22 cellular contexts compared by ENCODE assay signal in genomic region chr1:183905497-183905896, GRCh38.
DNase-seq lines count a peak whose midpoint lies in the region; ATAC-seq and TF ChIP-seq lines count a peak whose summit lies in the region.
"Had no signal": no experiment of that assay in that cellular context is flagged by ENCODE, and none has a peak within 500 bp of the region (broad histone marks: within the 10 kb centered on the region; RNA-seq: fewer than 3 reads in every experiment).

No MANE protein-coding gene starts in this region.

- no peaks in the 10 kb centered on the region for H3K27me3 ChIP-seq in left ventricle myocardium inferior (ENCODE audit: low read depth)
- no peaks in the 10 kb centered on the region for H3K27me3 ChIP-seq in thyroid gland
- no peaks in the 10 kb centered on the region for H3K27me3 ChIP-seq in gastroesophageal sphincter
- H3K27me3 ChIP-seq: BLaER1, SJCRH30 had no signal

- WGBS in thyroid gland, 2 donors, result 76 to 81% methylated on average over 5 of the region's 5 CpGs
- WGBS in gastroesophageal sphincter (ENCODE audit: low coverage in 1 of 2), 2 donors, result 85 to 92% methylated on average over 5 of the region's 5 CpGs

- no peak for TF ChIP-seq CTCF in left ventricle myocardium inferior (IDR thresholded peaks at IDR 0.05; ENCODE audit: borderline replicate concordance)
- no peak for TF ChIP-seq CTCF in thyroid gland (IDR thresholded peaks at IDR 0.05)
- no peak for TF ChIP-seq CTCF in gastroesophageal sphincter (IDR thresholded peaks at IDR 0.05)

- H3K27ac ChIP-seq in left ventricle myocardium inferior (replicated peaks), result peak overlapping the region; percentile 45
- no peak overlapping the region for H3K27ac ChIP-seq in thyroid gland
- no peak overlapping the region for H3K27ac ChIP-seq in gastroesophageal sphincter
- H3K27ac ChIP-seq: BLaER1, HL-60, SJCRH30 had no signal

- ATAC-seq in GM19452 (IDR thresholded peaks at IDR 0.05; ENCODE audit: unreplicated experiment) (no peak), gastroesophageal sphincter (no peak), GM19463 (IDR thresholded peaks at IDR 0.05; ENCODE audit: unreplicated experiment) (no peak)
- ATAC-seq: SK-N-SH treated with all-trans-retinoic acid at 6 μM for 48 hours had no signal

- H3K36me3 ChIP-seq in left ventricle myocardium inferior, result peaks cover 71% of the 10 kb centered on the region
- peaks cover 0 to 6% of the 10 kb centered on the region in 2 donors for H3K36me3 ChIP-seq in thyroid gland
- H3K36me3 ChIP-seq in gastroesophageal sphincter, result peaks cover 11 to 85% of the 10 kb centered on the region in 2 donors
- H3K36me3 ChIP-seq: SJCRH30 had no signal

- no peak for TF ChIP-seq POLR2A in thyroid gland (IDR thresholded peaks at IDR 0.05)
- no peak for TF ChIP-seq POLR2A in gastroesophageal sphincter (IDR thresholded peaks at IDR 0.05)

- H3K4me3 ChIP-seq in left ventricle myocardium inferior (no peak overlapping the region), thyroid gland (replicated peaks in 1 of 3) (no peak overlapping the region), gastroesophageal sphincter (no peak overlapping the region)
- H3K4me3 ChIP-seq: BLaER1, SJCRH30 had no signal

- in situ Hi-C loops in G401 (cut with HindIII; ENCODE audit: low sequenced_read_pairs), result no loop called here

- DNase-seq in G401 (ENCODE audit: low spot score), result peak; percentile 58
- peak; percentile 45 for DNase-seq in cerebellar cortex (ENCODE audit: low spot score)
- DNase-seq in left ventricle myocardium inferior, result no peak
- peak; percentile 33 to 36 for DNase-seq in thyroid gland
- DNase-seq: CD4-positive, CD25-positive, alpha-beta regulatory T cell; DMS153; DND-41; HCEC 1CT; NCI-H1092 treated with DMSO at 0.1 percent for 48 hours; NCI-H1436; NCI-H187 treated with DMSO at 0.1 percent for 48 hours; NCI-H2171 treated with DMSO at 0.1 percent for 48 hours; NCI-H345; NCI-H510A treated with DMSO at 0.1 percent for 48 hours; NCI-H774; SJCRH30 had no signal

- H3K4me1 ChIP-seq in left ventricle myocardium inferior, result peaks cover 19% of the 10 kb centered on the region
- H3K4me1 ChIP-seq in thyroid gland, result peaks cover 0 to 5% of the 10 kb centered on the region in 2 donors
- no peaks in the 10 kb centered on the region for H3K4me1 ChIP-seq in gastroesophageal sphincter
- H3K4me1 ChIP-seq: SJCRH30 had no signal

- no peak for TF ChIP-seq EP300 in gastroesophageal sphincter (IDR thresholded peaks at IDR 0.05)

- no peaks in the 10 kb centered on the region for H3K9me3 ChIP-seq in left ventricle myocardium inferior (replicated peaks)
- no peaks in the 10 kb centered on the region for H3K9me3 ChIP-seq in thyroid gland
- H3K9me3 ChIP-seq in gastroesophageal sphincter, result no peaks in the 10 kb centered on the region
- H3K9me3 ChIP-seq: SJCRH30 had no signal

- intact Hi-C loops in left ventricle myocardium inferior (cut with micrococcal nuclease), result no loop called here
- intact Hi-C loops in thyroid gland (cut with DNase I), result no loop called here
